ENCODE assay signal across 10 cellular contexts in genomic region chr4:182555997-182556418, GRCh38.
DNase-seq lines count a peak whose midpoint lies in the region; ATAC-seq and TF ChIP-seq lines count a peak whose summit lies in the region.
"Had no signal": no experiment of that assay in that cellular context is flagged by ENCODE, and none has a peak within 500 bp of the region (broad histone marks: within the 10 kb centered on the region; RNA-seq: fewer than 3 reads in every experiment).

No MANE protein-coding gene starts in this region.

- no peaks in the 10 kb centered on the region for H3K9me3 ChIP-seq in right atrium auricular region
- no peaks in the 10 kb centered on the region for H3K9me3 ChIP-seq in SJCRH30 (replicated peaks)
- no peaks in the 10 kb centered on the region for H3K9me3 ChIP-seq in vagina
- H3K9me3 ChIP-seq: ovary had no signal

- H3K36me3 Mint-ChIP-seq in type B pancreatic cell, result peaks cover 4% of the 10 kb centered on the region
- H3K36me3 Mint-ChIP-seq: CD14-positive monocyte had no signal

- no peaks in the 10 kb centered on the region for H3K27me3 ChIP-seq in right atrium auricular region
- no peaks in the 10 kb centered on the region for H3K27me3 ChIP-seq in SJCRH30
- H3K27me3 ChIP-seq in vagina, result no peaks in the 10 kb centered on the region
- H3K27me3 ChIP-seq: ovary had no signal

- no peaks in the 10 kb centered on the region for H3K27me3 Mint-ChIP-seq in type B pancreatic cell

- DNase-seq in Right ventricle myocardium superior, result no peak
- no peak for DNase-seq in right atrium auricular region (ENCODE audit: low spot score)
- peak; percentile 6 to 20 for DNase-seq in SJCRH30
- peak; percentile 12 for DNase-seq in globus pallidus (ENCODE audit: low spot score)
- DNase-seq in vagina (ENCODE audit: extremely low spot score in 2 of 2), result no peak
- no peak for DNase-seq in SKM-1 treated with dmso at 0.1 percent for 144 hours (lab: John Stamatoyannopoulos, UW; ENCODE audit: unreplicated experiment)
- no peak for DNase-seq in type B pancreatic cell (ENCODE audit: extremely low spot score, unreplicated experiment)
- no peak for DNase-seq in activated effector memory CD4-positive, alpha-beta T cell treated with anti-CD3 and anti-CD28 coated beads, Interleukin-2, amount 50 U/mL, for 16 hours
- DNase-seq: ovary had no signal

- intact Hi-C loops in Right ventricle myocardium superior (cut with DNase I) (no loop called here), vagina (cut with DNase I) (no loop called here)

- H3K27ac Mint-ChIP-seq in type B pancreatic cell, result no peak overlapping the region
- H3K27ac Mint-ChIP-seq: CD14-positive monocyte had no signal

- H3K4me3 Mint-ChIP-seq in type B pancreatic cell, result no peak overlapping the region
- H3K4me3 Mint-ChIP-seq: CD14-positive monocyte had no signal

- H3K9me3 Mint-ChIP-seq in type B pancreatic cell, result no peaks in the 10 kb centered on the region

- H3K27ac ChIP-seq in right atrium auricular region (no peak overlapping the region), SJCRH30 (no peak overlapping the region), vagina (peak overlapping the region; percentile 24)
- H3K27ac ChIP-seq: ovary had no signal

- TF ChIP-seq POLR2A in vagina (IDR thresholded peaks at IDR 0.05), result no peak

- TF ChIP-seq CTCF in right atrium auricular region (IDR thresholded peaks at IDR 0.05), result no peak
- no peak for TF ChIP-seq CTCF in vagina (IDR thresholded peaks at IDR 0.05)
- no peak for TF ChIP-seq CTCF in type B pancreatic cell (conservative IDR thresholded peaks at IDR 0.05)

- H3K4me1 Mint-ChIP-seq in type B pancreatic cell (ENCODE audit: unreplicated experiment), result peaks cover 28% of the 10 kb centered on the region
- H3K4me1 Mint-ChIP-seq: CD14-positive monocyte had no signal

- peak; percentile 56 for ATAC-seq in Right ventricle myocardium superior (ENCODE audit: poor library complexity)

- H3K36me3 ChIP-seq in right atrium auricular region (no peaks in the 10 kb centered on the region), SJCRH30 (no peaks in the 10 kb centered on the region), vagina (no peaks in the 10 kb centered on the region)
- H3K36me3 ChIP-seq: ovary had no signal

- H3K4me3 ChIP-seq in right atrium auricular region (no peak overlapping the region), SJCRH30 (no peak overlapping the region), vagina (no peak overlapping the region)
- H3K4me3 ChIP-seq: ovary had no signal

- H3K4me1 ChIP-seq in right atrium auricular region (no peaks in the 10 kb centered on the region), SJCRH30 (no peaks in the 10 kb centered on the region), vagina (peaks cover 11% of the 10 kb centered on the region)

Comparison
In these comparisons a context has a peak if more than half of its experiments do, and no peak if none do; other contexts are left out.
1. DNase-seq: peak in SJCRH30 (2 of 2) and globus pallidus (single experiment); none in Right ventricle myocardium superior (single experiment), right atrium auricular region (single experiment), vagina (0 of 2), SKM-1 treated with dmso at 0.1 percent for 144 hours (single experiment), type B pancreatic cell (single experiment) and activated effector memory CD4-positive, alpha-beta T cell treated with anti-CD3 and anti-CD28 coated beads, Interleukin-2, amount 50 U/mL, for 16 hours (single experiment).